Comparison of ENCODE assay signal across 13 cellular contexts in the genomic region with DNA sequence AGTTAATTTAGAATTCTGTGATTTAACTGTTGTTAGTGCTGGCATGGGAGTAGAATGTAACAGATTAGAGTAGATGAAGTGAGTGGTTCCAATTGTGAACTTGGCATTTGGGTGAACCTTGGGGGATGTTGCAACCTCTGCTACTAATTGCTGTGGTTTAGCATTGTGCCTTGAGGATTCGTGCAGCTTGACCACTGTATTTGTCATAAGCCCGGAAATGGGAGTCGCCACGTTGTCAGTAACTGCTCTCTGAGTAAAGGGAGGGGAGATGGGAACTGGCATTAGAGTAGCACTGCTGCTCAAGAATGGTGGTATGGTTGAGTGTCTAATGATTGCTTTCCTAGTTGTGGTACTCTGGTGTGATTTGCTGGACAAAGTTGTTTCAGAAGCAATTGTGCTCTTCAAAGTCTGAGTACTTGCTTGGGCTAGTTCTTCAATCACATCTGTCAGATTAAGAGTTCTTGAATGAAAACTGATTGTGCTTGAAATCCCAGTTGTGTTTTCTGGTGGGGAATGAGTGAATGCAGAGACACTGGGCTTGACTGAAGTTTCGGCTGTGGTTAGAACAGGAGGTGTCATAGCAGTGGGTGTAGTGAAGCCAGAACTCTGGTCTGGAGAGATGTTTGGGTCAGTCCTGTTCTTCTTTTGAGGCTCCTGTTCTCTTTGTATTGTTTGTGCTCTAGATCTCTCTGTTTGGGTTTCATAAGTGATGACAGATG. TPM values are rescaled to one million over a fixed set of nuclear protein-coding genes. Genes with fewer than 3 reads are reported as not detected.
DNase-seq lines count a peak whose midpoint lies in the region; TF ChIP-seq lines count a peak whose summit lies in the region.
"Had no signal": no experiment of that assay in that cellular context is flagged by ENCODE, and none has a peak within 500 bp of the region (broad histone marks: within the 10 kb centered on the region; RNA-seq: fewer than 3 reads in every experiment).

No MANE protein-coding gene starts in this region.

- H3K4me3 ChIP-seq in astrocyte of the cerebellum (ENCODE audit: low read depth, low read length): no peak overlapping the region
- H3K4me3 ChIP-seq in kidney epithelial cell (ENCODE audit: low read depth, low read length): no peak overlapping the region
- H3K4me3 ChIP-seq: thyroid gland had no signal

- DNase-seq in CD1c-positive myeloid dendritic cell (ENCODE audit: extremely low spot score): peak; percentile 28
- peak; percentile 100 for DNase-seq in M059J (ENCODE audit: low read depth)
- DNase-seq in astrocyte of the cerebellum (ENCODE audit: low read depth): peak; percentile 68
- DNase-seq in kidney epithelial cell (ENCODE audit: low read depth): peak; percentile 55
- no peak for DNase-seq in HuH-7 (ENCODE audit: low spot score)
- no peak for DNase-seq in HEK293T (ENCODE audit: extremely low spot score)
- no peak for DNase-seq in NCI-H524 treated with DMSO at 0.1 percent for 48 hours (lab: John Stamatoyannopoulos, UW)
- no peak for DNase-seq in activated naive CD4-positive, alpha-beta T cell treated with anti-CD3 and anti-CD28 coated beads, Interleukin-2, amount 50 U/mL, for 16 hours
- DNase-seq: COR-L47, H7, NCI-H69, nucleus accumbens, thyroid gland had no signal

- no peaks in the 10 kb centered on the region for H3K27me3 ChIP-seq in kidney epithelial cell (ENCODE audit: control insufficient read depth, insufficient read depth, low read length)
- H3K27me3 ChIP-seq: thyroid gland had no signal

- POLR2A ChIA-PET in HEK293T (lab: Yijun Ruan, JAX): no interaction called here

- CTCF ChIA-PET in HEK293T (lab: Yijun Ruan, JAX): no interaction called here

- in situ Hi-C loops in astrocyte of the cerebellum (cut with HindIII; ENCODE audit: low sequenced_read_pairs): no loop called here

- TF ChIP-seq CTCF in astrocyte of the cerebellum (IDR thresholded peaks at IDR 0.05; ENCODE audit: low read depth, low read length, missing control alignments) (no peak), kidney epithelial cell (IDR thresholded peaks at IDR 0.05; ENCODE audit: insufficient read depth, low read length, poor library complexity, severe bottlenecking) (no peak)

- no peaks in the 10 kb centered on the region for H3K36me3 ChIP-seq in kidney epithelial cell (ENCODE audit: control insufficient read depth, insufficient read depth, low read length)
- H3K36me3 ChIP-seq: thyroid gland had no signal

TF ChIP-seq in HEK293T, 16 proteins besides CTCF, POLR2A, EP300 and RAD21:
- TF ChIP-seq L3MBTL2 (conservative IDR thresholded peaks at IDR 0.05) (no peak), FOXK2 (IDR thresholded peaks at IDR 0.05) (no peak), CTBP1 (IDR thresholded peaks at IDR 0.05; ENCODE audit: borderline replicate concordance) (no peak), LEF1 (IDR thresholded peaks at IDR 0.05; ENCODE audit: borderline replicate concordance) (no peak), FOXA1 (IDR thresholded peaks at IDR 0.05) (no peak), NFRKB (IDR thresholded peaks at IDR 0.05) (no peak), HDGF (IDR thresholded peaks at IDR 0.05; ENCODE audit: borderline replicate concordance) (no peak), BHLHE40 (IDR thresholded peaks at IDR 0.05; ENCODE audit: borderline replicate concordance) (no peak), ELF4 (IDR thresholded peaks at IDR 0.05) (no peak), SP1 (IDR thresholded peaks at IDR 0.05) (no peak), ZNF384 (IDR thresholded peaks at IDR 0.05) (no peak), ARNT (IDR thresholded peaks at IDR 0.05) (no peak)

RNA-seq across cellular contexts. Expression of a gene that starts 15.4 kb away (rescaled TPM):
- total RNA-seq in M059J (2014; rRNA removed; shearing (Covaris generic)): 4.3 and 5.1 TPM in 2 replicates
- total RNA-seq in kidney epithelial cell: under 0.01 TPM in 1 of 2 replicates, not detected in the other

Comparison
In these comparisons a context has a peak if more than half of its experiments do, and no peak if none do; other contexts are left out.
1. DNase-seq: peak in CD1c-positive myeloid dendritic cell (single experiment), M059J (single experiment), astrocyte of the cerebellum (single experiment) and kidney epithelial cell (single experiment); none in HuH-7 (single experiment), HEK293T (single experiment), NCI-H524 treated with DMSO at 0.1 percent for 48 hours (single experiment) and activated naive CD4-positive, alpha-beta T cell treated with anti-CD3 and anti-CD28 coated beads, Interleukin-2, amount 50 U/mL, for 16 hours (single experiment).